Comparison of ENCODE assay signal across 11 cellular contexts in the genomic region with DNA sequence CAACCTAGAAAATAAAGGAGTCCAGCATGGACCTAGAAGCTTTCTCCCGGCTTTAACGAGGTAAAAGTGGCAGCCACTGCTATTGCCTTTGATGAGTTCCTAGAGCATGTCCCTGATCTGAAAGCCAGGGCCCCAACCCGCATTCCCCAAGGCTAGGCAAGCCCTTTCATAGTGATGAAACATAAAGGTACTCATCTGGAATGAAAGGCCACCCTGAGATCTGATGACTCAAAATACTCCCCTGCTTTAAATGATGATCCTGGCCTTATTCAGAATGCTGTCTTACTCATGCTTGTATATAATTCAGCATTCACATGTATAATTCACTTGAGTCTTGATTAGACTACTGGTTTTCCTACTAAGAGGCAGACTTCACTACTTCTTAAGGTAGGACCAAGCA. TPM values are rescaled to one million over a fixed set of nuclear protein-coding genes. Genes with fewer than 3 reads are reported as not detected.
DNase-seq lines count a peak whose midpoint lies in the region; ATAC-seq, FAIRE-seq and TF ChIP-seq lines count a peak whose summit lies in the region.
"Had no signal": no experiment of that assay in that cellular context is flagged by ENCODE, and none has a peak within 500 bp of the region (broad histone marks: within the 10 kb centered on the region; RNA-seq: fewer than 3 reads in every experiment).

No MANE protein-coding gene starts in this region.

- TF ChIP-seq CTCF in keratinocyte (optimal IDR thresholded peaks at IDR 0.05 in 1 of 3, IDR thresholded peaks at IDR 0.05 in 1 of 3, conservative IDR thresholded peaks at IDR 0.05 in 1 of 3; ENCODE audit: extremely low read depth in 1 of 3, insufficient read depth in 2 of 3, low read length in 3 of 3), result no peak
- TF ChIP-seq CTCF in tibial artery (IDR thresholded peaks at IDR 0.05), result no peak
- TF ChIP-seq CTCF in dorsolateral prefrontal cortex (IDR thresholded peaks at IDR 0.05 in 54 of 56, conservative IDR thresholded peaks at IDR 0.05 in 2 of 56; ENCODE audit: low read depth in 1 of 56, partially characterized antibody in 56 of 56), result no peak
- TF ChIP-seq CTCF in Calu3 (IDR thresholded peaks at IDR 0.05; ENCODE audit: unreplicated experiment), result no peak

- no peak overlapping the region for H2AFZ ChIP-seq in keratinocyte (ENCODE audit: control insufficient read depth, low read length)

- peak; percentile 86 for FAIRE-seq in keratinocyte (lab: Jason Lieb, UNC)

- H3K36me3 Mint-ChIP-seq in Calu3 (ENCODE audit: insufficient read depth, unreplicated experiment), result peaks cover 76% of the 10 kb centered on the region

- no TSS peak for BruUV-seq in Calu3 (replicated peaks; lab: Mats Ljungman, UMichigan)

- no peaks in the 10 kb centered on the region for H3K27me3 ChIP-seq in keratinocyte (ENCODE audit: control insufficient read depth, extremely low read depth, insufficient read depth, low read length)
- H3K27me3 ChIP-seq in tibial artery, result no peaks in the 10 kb centered on the region
- no peaks in the 10 kb centered on the region for H3K27me3 ChIP-seq in dorsolateral prefrontal cortex

- H3K27ac ChIP-seq in keratinocyte (ENCODE audit: control insufficient read depth, insufficient read depth, low read length) (peak overlapping the region; percentile 100), tibial artery (peak overlapping the region; percentile 3 to 71), dorsolateral prefrontal cortex (peak overlapping the region in 16 of 59 donors; percentile 3 to 78 (median 24))
- H3K27ac ChIP-seq: C4-2B had no signal

- H3K27ac Mint-ChIP-seq in Calu3 (ENCODE audit: unreplicated experiment), result no peak overlapping the region

- H3K4me1 Mint-ChIP-seq in Calu3 (ENCODE audit: low read depth, unreplicated experiment), result peaks cover 11% of the 10 kb centered on the region

- peaks cover 22 to 42% of the 10 kb centered on the region in 2 experiments for H3K36me3 ChIP-seq in keratinocyte (ENCODE audit: control insufficient read depth in 2 of 2, extremely low read depth in 1 of 2, insufficient read depth in 2 of 2, low read length in 2 of 2)
- H3K36me3 ChIP-seq in tibial artery, result peaks cover 67 to 94% (median 85%) of the 10 kb centered on the region in 3 donors

- H3K9me3 Mint-ChIP-seq in Calu3 (ENCODE audit: low read depth, unreplicated experiment), result no peaks in the 10 kb centered on the region
- H3K9me3 Mint-ChIP-seq: immature natural killer cell had no signal

- H3K9me3 ChIP-seq in keratinocyte (ENCODE audit: control insufficient read depth, low read depth, low read length) (no peaks in the 10 kb centered on the region), tibial artery (no peaks in the 10 kb centered on the region)

- CTCF ChIA-PET in Calu3 (lab: Charles Lee), result no interaction called here

- peak overlapping the region; percentile 84 for H3K9ac ChIP-seq in keratinocyte (ENCODE audit: control insufficient read depth, extremely low read depth, insufficient read depth, low read length)

- H3K4me1 ChIP-seq in keratinocyte (ENCODE audit: control insufficient read depth, extremely low read depth, insufficient read depth, low read length), result peaks cover 39% of the 10 kb centered on the region
- peaks cover 0 to 29% (median 0%) of the 10 kb centered on the region in 4 donors for H3K4me1 ChIP-seq in tibial artery

- no peaks in the 10 kb centered on the region for H4K20me1 ChIP-seq in keratinocyte (ENCODE audit: control insufficient read depth, extremely low read depth, insufficient read depth, low read length)

- H3K79me2 ChIP-seq in keratinocyte (ENCODE audit: control insufficient read depth, insufficient read depth, low read length), result no peaks in the 10 kb centered on the region

- intact Hi-C loops in tibial artery (cut with DNase I; ENCODE audit: low total_unique reads), result no loop called here
- intact Hi-C loops in dorsolateral prefrontal cortex (cut with DNase I), result no loop called here
- intact Hi-C loops in Calu3 (cut with micrococcal nuclease; ENCODE audit: unreplicated experiment), result no loop called here

- no peak overlapping the region for H3K4me3 Mint-ChIP-seq in Calu3 (ENCODE audit: low read depth, unreplicated experiment)
- H3K4me3 Mint-ChIP-seq: immature natural killer cell had no signal

- H3K4me3 ChIP-seq in keratinocyte (ENCODE audit: control insufficient read depth in 2 of 3, extremely low read depth in 1 of 3, insufficient read depth in 2 of 3, low read depth in 1 of 3, low read length in 3 of 3), result peak overlapping the region in 2 of 3 experiments; percentile 35 to 38
- H3K4me3 ChIP-seq in tibial artery, result no peak overlapping the region
- H3K4me3 ChIP-seq in dorsolateral prefrontal cortex, result no peak overlapping the region

- H3K27me3 Mint-ChIP-seq in Calu3 (ENCODE audit: unreplicated experiment), result no peaks in the 10 kb centered on the region

- DNase-seq in activated T-cell treated with anti-CD3 and anti-CD28 coated beads for 48 hours (ENCODE audit: low read depth) (peak; percentile 42), activated T-cell treated with anti-CD3 and anti-CD28 coated beads for 4 hours (no peak), keratinocyte (ENCODE audit: low read depth, low spot score) (peak; percentile 91), tibial artery (no peak), dorsolateral prefrontal cortex (no peak), Calu3 (no peak)
- DNase-seq in activated naive CD4-positive, alpha-beta T cell treated with anti-CD3 and anti-CD28 coated beads, Interleukin-2, amount 50 U/mL, for 16 hours, result peak; percentile 52
- DNase-seq: activated gamma-delta T cell treated with Interleukin-2 at 50 U/mL for 16 hours, immature natural killer cell had no signal

- dilution Hi-C loops in keratinocyte (cut with MboI; ENCODE audit: extremely low pct_ligation_motif_present, low sequenced_read_pairs), result no loop called here

- H3K9me1 ChIP-seq in keratinocyte (ENCODE audit: control insufficient read depth, extremely low read depth, insufficient read depth, low read length), result no peaks in the 10 kb centered on the region

- peak overlapping the region; percentile 89 for H3K4me2 ChIP-seq in keratinocyte (ENCODE audit: control insufficient read depth, extremely low read depth, insufficient read depth, low read depth, low read length)

- no peak for ATAC-seq in GM19395 (IDR thresholded peaks at IDR 0.05; ENCODE audit: unreplicated experiment)

RNA-seq across cellular contexts. Expression of a gene that starts 21.3 kb away (rescaled TPM):
- polyA plus RNA-seq in keratinocyte, result 15.1 to 24.9 TPM (median 20.0 TPM) in 3 replicates
- 7.4 TPM for polyA plus RNA-seq in keratinocyte (2011; ENCODE audit: low read depth)
- polyA plus RNA-seq in keratinocyte (2011; cell fraction: cytosol; rRNA removed), result 20.5 and 23.4 TPM in 2 replicates
- 34.4 and 40.9 TPM in 2 replicates for polyA plus RNA-seq in keratinocyte (2011; cell fraction: nucleus; rRNA removed)
- polyA plus RNA-seq in keratinocyte (2012; ENCODE audit: low replicate concordance), result 17.3 and 26.4 TPM in 2 replicates
- polyA minus RNA-seq in keratinocyte, result 32.5 to 94.6 TPM (median 34.1 TPM) in 3 replicates
- 23.2 TPM for polyA minus RNA-seq in keratinocyte (2011; cell fraction: cytosol; rRNA and poly(A)+ RNA removed)
- 15.3 and 32.3 TPM in 2 replicates for polyA minus RNA-seq in keratinocyte (2011; cell fraction: nucleus; rRNA and poly(A)+ RNA removed)
- total RNA-seq in dorsolateral prefrontal cortex, result 10 to 100 TPM in 119 of 120 experiments, 1 to 10 TPM in 1; 10.0 to 26.4 (median 18.3) TPM
- total RNA-seq in Calu3 (2022), result 39.9 and 42.2 TPM in 2 replicates

RNA-seq across cellular contexts. Expression of a gene that starts 24.9 kb away (rescaled TPM):
- polyA plus RNA-seq in keratinocyte, result 118 to 151 TPM (median 145 TPM) in 3 replicates
- 35.8 TPM for polyA plus RNA-seq in keratinocyte (2011; ENCODE audit: low read depth)
- polyA plus RNA-seq in keratinocyte (2011; cell fraction: cytosol; rRNA removed), result 82.7 and 125 TPM in 2 replicates
- polyA plus RNA-seq in keratinocyte (2011; cell fraction: nucleus; rRNA removed), result 184 and 222 TPM in 2 replicates
- 67.3 and 95.2 TPM in 2 replicates for polyA plus RNA-seq in keratinocyte (2012; ENCODE audit: low replicate concordance)
- 152 to 382 TPM (median 316 TPM) in 3 replicates for polyA minus RNA-seq in keratinocyte
- 157 TPM for polyA minus RNA-seq in keratinocyte (2011; cell fraction: cytosol; rRNA and poly(A)+ RNA removed)
- polyA minus RNA-seq in keratinocyte (2011; cell fraction: nucleus; rRNA and poly(A)+ RNA removed), result 168 and 227 TPM in 2 replicates
- total RNA-seq in dorsolateral prefrontal cortex (100 to 1,000 TPM; 107 to 236 (median 191) TPM), Calu3 (2022) (159 and 173 TPM in 2 replicates)

Comparison
In these comparisons a context has a peak if more than half of its experiments do, and no peak if none do; other contexts are left out.
1. DNase-seq: peak in activated T-cell treated with anti-CD3 and anti-CD28 coated beads for 48 hours (single experiment), activated naive CD4-positive, alpha-beta T cell treated with anti-CD3 and anti-CD28 coated beads, Interleukin-2, amount 50 U/mL, for 16 hours (single experiment) and keratinocyte (single experiment); none in activated T-cell treated with anti-CD3 and anti-CD28 coated beads for 4 hours (single experiment), tibial artery (0 of 2), dorsolateral prefrontal cortex (0 of 10) and Calu3 (single experiment).
2. H3K4me3 ChIP-seq: peak in keratinocyte (2 of 3); none in tibial artery (0 of 2) and dorsolateral prefrontal cortex (0 of 59).